In genomic region chr11:65716774-65717405, GRCh38 we compare ENCODE assay signal across 22 cellular contexts. TPM values are rescaled to one million over a fixed set of nuclear protein-coding genes. Genes with fewer than 3 reads are reported as not detected.
DNase-seq lines count a peak whose midpoint lies in the region; ATAC-seq and TF ChIP-seq lines count a peak whose summit lies in the region.
"Had no signal": no experiment of that assay in that cellular context is flagged by ENCODE, and none has a peak within 500 bp of the region (broad histone marks: within the 10 kb centered on the region; RNA-seq: fewer than 3 reads in every experiment).

No MANE protein-coding gene starts in this region.

- peak overlapping the region; percentile 35 for H3K27ac Mint-ChIP-seq in CD8-positive, alpha-beta T cell
- peak overlapping the region; percentile 74 for H3K27ac Mint-ChIP-seq in activated T-helper 1 cell treated with anti-CD3 and anti-CD28 coated beads, Interleukin-12 subunit alpha, Interleukin-12 subunit beta, Interleukin-2, Interleukin-4 antibody, amounts not matched to agents 30 ng/mL and 10 ng/mL and 1 ng/mL, durations not matched to agents 14 hours and 24 hours and 36 hours
- no peak overlapping the region for H3K27ac Mint-ChIP-seq in nephron
- H3K27ac Mint-ChIP-seq: activated CD4-positive, alpha-beta T cell treated with anti-CD3 and anti-CD28 coated beads, Interleukin-2, amount 10 ng/mL, durations not matched to agents 7 days and 5 days; endodermal cell; T-helper 2 cell treated with Interferon-gamma antibody and Interleukin-4, amounts not matched to agents 5 μg/mL and 100 μg/mL, for 36 hours had no signal

- no peak for TF ChIP-seq EP300 in gastroesophageal sphincter (IDR thresholded peaks at IDR 0.05)

- H3K27ac ChIP-seq in BLaER1 (no peak overlapping the region), vagina (no peak overlapping the region), left lung (no peak overlapping the region), gastroesophageal sphincter (no peak overlapping the region)
- no peak overlapping the region for H3K27ac ChIP-seq in CD8-positive, alpha-beta T cell (ENCODE audit: low read depth, low read length)
- H3K27ac ChIP-seq: gastrocnemius medialis, KMS-11 had no signal

- H3K36me3 Mint-ChIP-seq in CD8-positive, alpha-beta T cell: peaks cover 68% of the 10 kb centered on the region
- H3K36me3 Mint-ChIP-seq in activated T-helper 1 cell treated with anti-CD3 and anti-CD28 coated beads, Interleukin-12 subunit alpha, Interleukin-12 subunit beta, Interleukin-2, Interleukin-4 antibody, amounts not matched to agents 30 ng/mL and 10 ng/mL and 1 ng/mL, durations not matched to agents 14 hours and 24 hours and 36 hours (ENCODE audit: low read depth): peaks cover 50% of the 10 kb centered on the region
- H3K36me3 Mint-ChIP-seq in nephron (ENCODE audit: low read depth): peaks cover 50% of the 10 kb centered on the region

- no peaks in the 10 kb centered on the region for H3K27me3 Mint-ChIP-seq in CD8-positive, alpha-beta T cell (ENCODE audit: low read depth)
- no peaks in the 10 kb centered on the region for H3K27me3 Mint-ChIP-seq in activated T-helper 1 cell treated with anti-CD3 and anti-CD28 coated beads, Interleukin-12 subunit alpha, Interleukin-12 subunit beta, Interleukin-2, Interleukin-4 antibody, amounts not matched to agents 30 ng/mL and 10 ng/mL and 1 ng/mL, durations not matched to agents 14 hours and 24 hours and 36 hours (ENCODE audit: insufficient read depth)
- no peaks in the 10 kb centered on the region for H3K27me3 Mint-ChIP-seq in nephron (ENCODE audit: low read depth)
- H3K27me3 Mint-ChIP-seq: activated CD4-positive, alpha-beta T cell treated with anti-CD3 and anti-CD28 coated beads, Interleukin-2, amount 10 ng/mL, durations not matched to agents 7 days and 5 days; natural killer cell treated with Interleukin-12 subunit alpha and Interleukin-12 subunit beta and Interleukin-15 and Interleukin-18, amount 100 ng/mL, for 72 hours had no signal

- CTCF ChIA-PET in CD8-positive, alpha-beta T cell (lab: Charles Lee): interaction anchor here (0.8 to 1.3 kb wide), 2 partner anchors 90 to 100 kb away, joined by 3 read pairs; no protein-coding TSS in a partner anchor

- no peak for DNase-seq in CD8-positive, alpha-beta T cell
- DNase-seq in activated T-helper 1 cell treated with anti-CD3 and anti-CD28 coated beads, Interleukin-12 subunit alpha, Interleukin-12 subunit beta, Interleukin-2, Interleukin-4 antibody, amounts not matched to agents 30 ng/mL and 10 ng/mL and 1 ng/mL, durations not matched to agents 14 hours and 24 hours and 36 hours (ENCODE audit: low spot score): no peak
- DNase-seq in vagina (ENCODE audit: extremely low spot score in 2 of 2) (no peak), left lung (no peak)
- DNase-seq: activated CD4-positive, alpha-beta T cell treated with anti-CD3 and anti-CD28 coated beads, Interleukin-2, amount 10 ng/mL, durations not matched to agents 7 days and 5 days; activated CD8-positive, alpha-beta memory T cell treated with anti-CD3 and anti-CD28 coated beads, Interleukin-2, amount 50 U/mL, for 4 hours; activated effector memory CD4-positive, alpha-beta T cell treated with anti-CD3 and anti-CD28 coated beads, Interleukin-2, amount 50 U/mL, for 16 hours; cortex of kidney; endodermal cell; gastrocnemius medialis; NCI-H187; NCI-H2171 treated with DMSO at 0.1 percent for 48 hours; NCI-H526 treated with DMSO at 0.1 percent for 48 hours; trophoblast cell had no signal

- H3K27me3 ChIP-seq in BLaER1 (no peaks in the 10 kb centered on the region), vagina (no peaks in the 10 kb centered on the region), left lung (no peaks in the 10 kb centered on the region), gastroesophageal sphincter (no peaks in the 10 kb centered on the region)
- H3K27me3 ChIP-seq in CD8-positive, alpha-beta T cell (ENCODE audit: insufficient read depth, low read length): no peaks in the 10 kb centered on the region
- H3K27me3 ChIP-seq: gastrocnemius medialis had no signal

- no peak for ATAC-seq in CD8-positive, alpha-beta T cell
- ATAC-seq in left lung: no peak
- ATAC-seq in HG02571 (IDR thresholded peaks at IDR 0.05; ENCODE audit: unreplicated experiment): no peak
- ATAC-seq in gastroesophageal sphincter: no peak
- ATAC-seq: gastrocnemius medialis; natural killer cell treated with Interleukin-12 subunit alpha and Interleukin-12 subunit beta and Interleukin-15 and Interleukin-18, amount 100 ng/mL, for 72 hours; SK-N-SH treated with all-trans-retinoic acid at 6 μM for 48 hours had no signal

- H3K9me3 ChIP-seq in BLaER1: no peaks in the 10 kb centered on the region
- H3K9me3 ChIP-seq in CD8-positive, alpha-beta T cell (ENCODE audit: low read length): no peaks in the 10 kb centered on the region
- no peaks in the 10 kb centered on the region for H3K9me3 ChIP-seq in vagina
- H3K9me3 ChIP-seq in left lung: no peaks in the 10 kb centered on the region
- H3K9me3 ChIP-seq in gastroesophageal sphincter: no peaks in the 10 kb centered on the region
- H3K9me3 ChIP-seq: gastrocnemius medialis had no signal

- no peak for TF ChIP-seq CTCF in CD8-positive, alpha-beta T cell (IDR thresholded peaks at IDR 0.05)
- TF ChIP-seq CTCF in nephron (IDR thresholded peaks at IDR 0.05; ENCODE audit: unreplicated experiment in 3 of 3) (no peak), vagina (IDR thresholded peaks at IDR 0.05) (no peak), left lung (IDR thresholded peaks at IDR 0.05) (no peak), gastroesophageal sphincter (IDR thresholded peaks at IDR 0.05) (no peak)

- peaks cover 46% of the 10 kb centered on the region for H3K4me1 Mint-ChIP-seq in CD8-positive, alpha-beta T cell (ENCODE audit: low read depth)
- peaks cover 38% of the 10 kb centered on the region for H3K4me1 Mint-ChIP-seq in activated T-helper 1 cell treated with anti-CD3 and anti-CD28 coated beads, Interleukin-12 subunit alpha, Interleukin-12 subunit beta, Interleukin-2, Interleukin-4 antibody, amounts not matched to agents 30 ng/mL and 10 ng/mL and 1 ng/mL, durations not matched to agents 14 hours and 24 hours and 36 hours (ENCODE audit: low read depth)
- H3K4me1 Mint-ChIP-seq in nephron: peaks cover 35% of the 10 kb centered on the region

- POLR2A ChIA-PET in CD8-positive, alpha-beta T cell (lab: Charles Lee): no interaction called here

- peaks cover 67% of the 10 kb centered on the region for H3K36me3 ChIP-seq in BLaER1
- peaks cover 50% of the 10 kb centered on the region for H3K36me3 ChIP-seq in CD8-positive, alpha-beta T cell (ENCODE audit: insufficient read depth, low read length)
- H3K36me3 ChIP-seq in vagina: peaks cover 0 to 59% of the 10 kb centered on the region in 2 donors
- peaks cover 8 to 69% of the 10 kb centered on the region in 2 donors for H3K36me3 ChIP-seq in left lung
- H3K36me3 ChIP-seq in gastroesophageal sphincter: peaks cover 2 to 69% of the 10 kb centered on the region in 2 donors

- H3K4me3 Mint-ChIP-seq in CD8-positive, alpha-beta T cell: no peak overlapping the region
- H3K4me3 Mint-ChIP-seq in activated T-helper 1 cell treated with anti-CD3 and anti-CD28 coated beads, Interleukin-12 subunit alpha, Interleukin-12 subunit beta, Interleukin-2, Interleukin-4 antibody, amounts not matched to agents 30 ng/mL and 10 ng/mL and 1 ng/mL, durations not matched to agents 14 hours and 24 hours and 36 hours: no peak overlapping the region
- H3K4me3 Mint-ChIP-seq in nephron: peak overlapping the region; percentile 64 to 94 (median 70)
- H3K4me3 Mint-ChIP-seq: activated CD4-positive, alpha-beta T cell treated with anti-CD3 and anti-CD28 coated beads, Interleukin-2, amount 10 ng/mL, durations not matched to agents 7 days and 5 days; endodermal cell had no signal

- H3K4me1 ChIP-seq in BLaER1 (peaks cover 45% of the 10 kb centered on the region), vagina (peaks cover 37% of the 10 kb centered on the region), left lung (peaks cover 16 to 44% of the 10 kb centered on the region in 2 donors), gastroesophageal sphincter (peaks cover 3 to 60% (median 19%) of the 10 kb centered on the region in 3 donors)
- H3K4me1 ChIP-seq in CD8-positive, alpha-beta T cell (ENCODE audit: insufficient read depth, low read length): peaks cover 31% of the 10 kb centered on the region

- 52 to 73% methylated on average over 2 to 5 of the region's 14 CpGs for WGBS in gastroesophageal sphincter (ENCODE audit: low coverage in 1 of 2), 2 donors

- intact Hi-C loops in CD8-positive, alpha-beta T cell (cut with DNase I, micrococcal nuclease): loop anchor here in 1 of 2 experiments (10.0 kb wide), 1 partner anchor 628 kb away; the partner anchor contains the start of genes B4GAT1 and BRMS1
- intact Hi-C loops in activated T-helper 1 cell treated with anti-CD3 and anti-CD28 coated beads, Interleukin-12 subunit alpha, Interleukin-12 subunit beta, Interleukin-2, Interleukin-4 antibody, amounts not matched to agents 30 ng/mL and 10 ng/mL and 1 ng/mL, durations not matched to agents 14 hours and 24 hours and 36 hours (cut with micrococcal nuclease): no loop called here
- intact Hi-C loops in vagina (cut with DNase I): no loop called here
- intact Hi-C loops in left lung (cut with DNase I): loop anchor here in 1 of 2 donors (10.0 kb wide), 1 partner anchor 108 kb away; no protein-coding TSS in a partner anchor

- peak overlapping the region; percentile 89; the same call in 1 of the 2 replicates for H3K9ac ChIP-seq in BLaER1
- H3K9ac ChIP-seq: KMS-11 had no signal

- H3K4me3 ChIP-seq in BLaER1 (no peak overlapping the region), vagina (no peak overlapping the region), left lung (no peak overlapping the region), gastroesophageal sphincter (no peak overlapping the region)
- no peak overlapping the region for H3K4me3 ChIP-seq in CD8-positive, alpha-beta T cell (ENCODE audit: low read depth, low read length)
- H3K4me3 ChIP-seq: gastrocnemius medialis had no signal

- peaks cover 66% of the 10 kb centered on the region for H4K20me1 ChIP-seq in BLaER1

- no peak overlapping the region for H3K4me2 ChIP-seq in BLaER1
- H3K4me2 ChIP-seq: KMS-11 had no signal

- TF ChIP-seq POLR2A in vagina (IDR thresholded peaks at IDR 0.05) (no peak), gastroesophageal sphincter (IDR thresholded peaks at IDR 0.05) (no peak)

- H3K9me3 Mint-ChIP-seq in CD8-positive, alpha-beta T cell: no peaks in the 10 kb centered on the region
- H3K9me3 Mint-ChIP-seq in activated T-helper 1 cell treated with anti-CD3 and anti-CD28 coated beads, Interleukin-12 subunit alpha, Interleukin-12 subunit beta, Interleukin-2, Interleukin-4 antibody, amounts not matched to agents 30 ng/mL and 10 ng/mL and 1 ng/mL, durations not matched to agents 14 hours and 24 hours and 36 hours: no peaks in the 10 kb centered on the region
- no peaks in the 10 kb centered on the region for H3K9me3 Mint-ChIP-seq in nephron
- H3K9me3 Mint-ChIP-seq: activated CD4-positive, alpha-beta T cell treated with anti-CD3 and anti-CD28 coated beads, Interleukin-2, amount 10 ng/mL, durations not matched to agents 7 days and 5 days; endodermal cell; natural killer cell treated with Interleukin-12 subunit alpha and Interleukin-12 subunit beta and Interleukin-15 and Interleukin-18, amount 100 ng/mL, for 72 hours; T-helper 2 cell treated with Interferon-gamma antibody and Interleukin-4, amounts not matched to agents 5 μg/mL and 100 μg/mL, for 36 hours had no signal

RNA-seq across cellular contexts. Expression of gene RNASEH2C, which starts 3.7 kb away (rescaled TPM):
- 10 to 100 TPM; 27.7 to 32.0 TPM for total RNA-seq in CD8-positive, alpha-beta T cell
- total RNA-seq in activated T-helper 1 cell treated with anti-CD3 and anti-CD28 coated beads, Interleukin-12 subunit alpha, Interleukin-12 subunit beta, Interleukin-2, Interleukin-4 antibody, amounts not matched to agents 30 ng/mL and 10 ng/mL and 1 ng/mL, durations not matched to agents 14 hours and 24 hours and 36 hours: 87.6 and 89.0 TPM in 2 replicates
- total RNA-seq in vagina (66.8 TPM), left lung (10 to 100 TPM; 46.0 to 70.1 TPM), gastroesophageal sphincter (100 to 1,000 TPM in 2 of 4 donors, 10 to 100 TPM in 2; 69.0 to 196 (median 96.3) TPM)

RNA-seq across cellular contexts. Expression of gene KAT5, which starts 4.8 kb away (rescaled TPM):
- 100 to 1,000 TPM; 149 to 151 TPM for total RNA-seq in CD8-positive, alpha-beta T cell
- total RNA-seq in activated T-helper 1 cell treated with anti-CD3 and anti-CD28 coated beads, Interleukin-12 subunit alpha, Interleukin-12 subunit beta, Interleukin-2, Interleukin-4 antibody, amounts not matched to agents 30 ng/mL and 10 ng/mL and 1 ng/mL, durations not matched to agents 14 hours and 24 hours and 36 hours: 68.1 and 75.0 TPM in 2 replicates
- 58.9 TPM for total RNA-seq in vagina
- total RNA-seq in left lung: 10 to 100 TPM; 57.0 to 67.1 TPM
- 10 to 100 TPM; 49.7 to 84.9 (median 81.6) TPM for total RNA-seq in gastroesophageal sphincter

RNA-seq across cellular contexts. Expression of gene RELA, which starts 54.2 kb away (rescaled TPM):
- total RNA-seq in CD8-positive, alpha-beta T cell: 100 to 1,000 TPM; 380 to 384 TPM
- 102 and 104 TPM in 2 replicates for total RNA-seq in activated T-helper 1 cell treated with anti-CD3 and anti-CD28 coated beads, Interleukin-12 subunit alpha, Interleukin-12 subunit beta, Interleukin-2, Interleukin-4 antibody, amounts not matched to agents 30 ng/mL and 10 ng/mL and 1 ng/mL, durations not matched to agents 14 hours and 24 hours and 36 hours
- 59.2 TPM for total RNA-seq in vagina
- 10 to 100 TPM; 56.5 to 67.9 TPM for total RNA-seq in left lung
- 10 to 100 TPM; 47.3 to 78.8 (median 63.9) TPM for total RNA-seq in gastroesophageal sphincter

Comparison
In these comparisons a context has a peak if more than half of its experiments do, and no peak if none do; other contexts are left out.
1. H3K27ac Mint-ChIP-seq: peak in CD8-positive, alpha-beta T cell (single experiment) and activated T-helper 1 cell treated with anti-CD3 and anti-CD28 coated beads, Interleukin-12 subunit alpha, Interleukin-12 subunit beta, Interleukin-2, Interleukin-4 antibody, amounts not matched to agents 30 ng/mL and 10 ng/mL and 1 ng/mL, durations not matched to agents 14 hours and 24 hours and 36 hours (single experiment); none in nephron (0 of 3).
2. H3K4me3 Mint-ChIP-seq: peak in nephron (3 of 3); none in CD8-positive, alpha-beta T cell (single experiment) and activated T-helper 1 cell treated with anti-CD3 and anti-CD28 coated beads, Interleukin-12 subunit alpha, Interleukin-12 subunit beta, Interleukin-2, Interleukin-4 antibody, amounts not matched to agents 30 ng/mL and 10 ng/mL and 1 ng/mL, durations not matched to agents 14 hours and 24 hours and 36 hours (single experiment).